ENCODE assay signal across 23 cellular contexts in the genomic region with DNA sequence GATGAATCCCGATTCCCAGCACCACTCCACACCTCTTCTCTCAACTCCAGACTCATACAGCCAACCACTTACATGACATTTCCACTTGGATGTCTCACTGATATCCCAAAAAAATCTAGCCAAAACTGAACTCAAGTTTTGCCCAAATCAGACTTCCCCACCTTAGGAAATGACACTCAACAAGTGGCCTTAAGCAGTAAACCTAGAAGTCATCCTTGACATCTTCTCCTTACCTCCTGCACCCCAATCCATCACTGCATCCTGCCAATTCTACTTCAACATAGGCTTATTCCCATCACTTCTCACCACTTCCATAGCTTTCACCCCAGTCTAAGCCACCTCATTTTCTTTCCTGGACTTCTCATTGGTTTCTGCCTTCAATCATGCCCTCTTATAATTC.
"Had no signal": no experiment of that assay in that cellular context is flagged by ENCODE, and none has a peak within 500 bp of the region (broad histone marks: within the 10 kb centered on the region; RNA-seq: fewer than 3 reads in every experiment).

No MANE protein-coding gene starts in this region.

- FAIRE-seq: endometrium, islet of Langerhans had no signal

- H3K27ac Mint-ChIP-seq: natural killer cell treated with Interleukin-12 subunit alpha and Interleukin-12 subunit beta and Interleukin-15 and Interleukin-18, amount 100 ng/mL, for 72 hours; neural progenitor cell; stimulated activated effector memory CD8-positive, alpha-beta T cell treated with anti-CD3 and anti-CD28 coated beads, Interleukin-12 subunit alpha, Interleukin-12 subunit beta, amount 100 ng/mL, for 72 hours had no signal

- DNase-seq: effector CD4-positive, alpha-beta T cell; gastrocnemius medialis; heart right ventricle; hypothalamus; kidney glomerular epithelial cell; mesendoderm; nucleus accumbens; right lobe of liver; stimulated activated CD4-positive, alpha-beta T cell treated with anti-CD3 and anti-CD28 coated beads, Interleukin-4, amount 100 ng/mL, for 1 hour; stimulated activated CD8-positive, alpha-beta memory T cell treated with anti-CD3 and anti-CD28 coated beads, Interleukin-4, amount 100 ng/mL, for 48 hours; stomach; substantia nigra; transverse colon had no signal

- H3K9ac ChIP-seq: neural progenitor cell, parathyroid adenoma had no signal

- H3K4me1 ChIP-seq: gastrocnemius medialis, parathyroid adenoma, prostate gland, right lobe of liver, transverse colon had no signal

- H3K4me3 Mint-ChIP-seq: natural killer cell treated with Interleukin-12 subunit alpha and Interleukin-12 subunit beta and Interleukin-15 and Interleukin-18, amount 100 ng/mL, for 72 hours; neural progenitor cell; stimulated activated effector memory CD8-positive, alpha-beta T cell treated with anti-CD3 and anti-CD28 coated beads, Interleukin-12 subunit alpha, Interleukin-12 subunit beta, amount 100 ng/mL, for 72 hours had no signal

- ATAC-seq: esophagus mucosa; gastrocnemius medialis; heart right ventricle; natural killer cell treated with Interleukin-12 subunit alpha and Interleukin-12 subunit beta and Interleukin-15 and Interleukin-18, amount 100 ng/mL, for 72 hours; right lobe of liver; stimulated activated effector memory CD8-positive, alpha-beta T cell treated with anti-CD3 and anti-CD28 coated beads, Interleukin-12 subunit alpha, Interleukin-12 subunit beta, amount 100 ng/mL, for 72 hours had no signal

- H3K9me3 Mint-ChIP-seq: natural killer cell treated with Interleukin-12 subunit alpha and Interleukin-12 subunit beta and Interleukin-15 and Interleukin-18, amount 100 ng/mL, for 72 hours; neural progenitor cell; stimulated activated effector memory CD8-positive, alpha-beta T cell treated with anti-CD3 and anti-CD28 coated beads, Interleukin-12 subunit alpha, Interleukin-12 subunit beta, amount 100 ng/mL, for 72 hours had no signal

- H3K9me3 ChIP-seq: gastrocnemius medialis, heart right ventricle, prostate gland, right lobe of liver, stomach, thoracic aorta, transverse colon had no signal

- H3K4me3 ChIP-seq: coronary artery, gastrocnemius medialis, heart right ventricle, neural progenitor cell, prostate gland, right lobe of liver, stomach, thoracic aorta, transverse colon had no signal

- H3K27ac ChIP-seq: coronary artery, gastrocnemius medialis, heart right ventricle, neural progenitor cell, parathyroid adenoma, prostate gland, right lobe of liver, stomach, thoracic aorta, transverse colon had no signal

- H3K36me3 Mint-ChIP-seq: natural killer cell treated with Interleukin-12 subunit alpha and Interleukin-12 subunit beta and Interleukin-15 and Interleukin-18, amount 100 ng/mL, for 72 hours; neural progenitor cell had no signal

- H3K36me3 ChIP-seq: gastrocnemius medialis, heart right ventricle, neural progenitor cell, prostate gland, right lobe of liver, thoracic aorta, transverse colon had no signal

- H3K27me3 ChIP-seq: gastrocnemius medialis, neural progenitor cell, right lobe of liver, transverse colon had no signal
